ENCODE assay signal across 3 cellular contexts in genomic region chr1:28572891-28573290, GRCh38. TPM values are rescaled to one million over a fixed set of nuclear protein-coding genes. Genes with fewer than 3 reads are reported as not detected.
"Had no signal": no experiment of that assay in that cellular context is flagged by ENCODE, and none has a peak within 500 bp of the region (broad histone marks: within the 10 kb centered on the region; RNA-seq: fewer than 3 reads in every experiment).

No MANE protein-coding gene starts in this region.

RNA-seq across cellular contexts. Expression of gene RAB42, which starts 19.2 kb away (rescaled TPM):
- total RNA-seq: activated CD4-positive, alpha-beta memory T cell treated with anti-CD3 and anti-CD28 coated beads, Interleukin-2, amount 10 ng/mL, durations not matched to agents 7 days and 5 days; activated CD4-positive, alpha-beta T cell treated with anti-CD3 and anti-CD28 coated beads, Interleukin-2, amount 10 ng/mL, durations not matched to agents 24 days and 14 days; activated naive CD4-positive, alpha-beta T cell treated with anti-CD3 and anti-CD28 coated beads for 36 hours had no signal
